22 cellular contexts compared by ENCODE assay signal in genomic region chr18:2111456-2111855, GRCh38.
A peak's percentile ranks its signal among the peaks of the same experiment; 100 is the strongest.
DNase-seq lines count a peak whose midpoint lies in the region; ATAC-seq and TF ChIP-seq lines count a peak whose summit lies in the region.
"Had no signal": no experiment of that assay in that cellular context is flagged by ENCODE, and none has a peak within 500 bp of the region (broad histone marks: within the 10 kb centered on the region; RNA-seq: fewer than 3 reads in every experiment).

No MANE protein-coding gene starts in this region.

- H3K4me3 ChIP-seq in RWPE2 (ENCODE audit: severe bottlenecking) (no peak overlapping the region), epithelial cell of esophagus (ENCODE audit: low read length) (no peak overlapping the region)
- H3K4me3 ChIP-seq: cardiac muscle cell, esophagus squamous epithelium, skin epidermis, testis had no signal

- DNase-seq in GM04503 (ENCODE audit: low read depth) (peak; percentile 17), RWPE2 (ENCODE audit: low spot score) (no peak), epithelial cell of esophagus (ENCODE audit: low read depth) (peak; percentile 61), renal cortical epithelial cell (ENCODE audit: low read depth) (peak; percentile 47), AML-193 (lab: John Stamatoyannopoulos, UW) (no peak)
- no peak for DNase-seq in stimulated activated CD4-positive, alpha-beta T cell treated with anti-CD3 and anti-CD28 coated beads, Interleukin-2, amount 100 ng/mL, for 24 hours
- DNase-seq: activated gamma-delta T cell, DMS153, esophagus squamous epithelium, hippocampal formation, left ventricle myocardium superior, NCI-H1417, NCI-H2227 treated with DMSO at 0.1 percent for 48 hours, T1000, testis had no signal

- H3K4me1 ChIP-seq in RWPE2 (ENCODE audit: insufficient read depth, poor library complexity, severe bottlenecking), result peaks cover 23% of the 10 kb centered on the region
- H3K4me1 ChIP-seq: parathyroid adenoma, testis had no signal

- peak; percentile 61 for ATAC-seq in RWPE2 (ENCODE audit: low read depth)
- no peak for ATAC-seq in GM19397 (IDR thresholded peaks at IDR 0.05; ENCODE audit: unreplicated experiment)
- no peak for ATAC-seq in GM21515 (IDR thresholded peaks at IDR 0.05; ENCODE audit: unreplicated experiment)
- ATAC-seq: left ventricle myocardium superior had no signal

- H3K9me3 ChIP-seq in RWPE2 (ENCODE audit: severe bottlenecking), result no peaks in the 10 kb centered on the region
- H3K9me3 ChIP-seq: esophagus squamous epithelium, testis had no signal

- peak overlapping the region; percentile 72 for H3K27ac ChIP-seq in RWPE2 (ENCODE audit: poor library complexity, severe bottlenecking)
- H3K27ac ChIP-seq: C4-2B, cardiac muscle cell, esophagus squamous epithelium, KMS-11, parathyroid adenoma, skin epidermis, testis had no signal

- H3K27me3 ChIP-seq in RWPE2 (ENCODE audit: insufficient read depth, poor library complexity, severe bottlenecking), result no peaks in the 10 kb centered on the region
- H3K27me3 ChIP-seq: cardiac muscle cell, testis had no signal

- H3K36me3 ChIP-seq in RWPE2 (ENCODE audit: low read depth), result no peaks in the 10 kb centered on the region
- H3K36me3 ChIP-seq: cardiac muscle cell, esophagus squamous epithelium had no signal

- TF ChIP-seq CTCF in RWPE2 (IDR thresholded peaks at IDR 0.05; ENCODE audit: poor library complexity, severe bottlenecking) (no peak), epithelial cell of esophagus (IDR thresholded peaks at IDR 0.05; ENCODE audit: insufficient read depth, low read depth, low read length, missing control alignments) (no peak)

Comparison
In these comparisons a context has a peak if more than half of its experiments do, and no peak if none do; other contexts are left out.
1. DNase-seq: peak in GM04503 (single experiment), epithelial cell of esophagus (single experiment) and renal cortical epithelial cell (single experiment); none in RWPE2 (single experiment), stimulated activated CD4-positive, alpha-beta T cell treated with anti-CD3 and anti-CD28 coated beads, Interleukin-2, amount 100 ng/mL, for 24 hours (0 of 2) and AML-193 (0 of 2).